2 cellular contexts compared by ENCODE assay signal in the genomic region with DNA sequence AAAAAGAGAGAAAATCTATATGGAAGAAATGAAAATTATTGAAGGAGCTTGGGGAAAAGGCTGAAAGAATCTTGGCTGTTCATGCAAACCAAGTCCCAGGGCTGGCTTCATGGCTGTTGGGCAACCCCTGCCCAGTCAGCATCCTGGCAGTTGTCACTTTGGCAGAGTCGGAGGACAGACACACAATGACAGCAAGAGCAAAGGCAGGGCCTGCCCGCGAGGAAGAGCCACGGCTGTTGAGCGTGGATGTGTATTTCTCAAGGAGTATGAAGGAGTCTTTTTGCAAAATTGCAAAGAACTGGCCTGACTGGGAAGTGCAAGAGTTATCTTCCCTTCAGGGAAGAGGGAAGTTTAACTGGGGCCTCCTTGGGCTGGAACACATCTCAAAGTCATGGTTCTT.
TF ChIP-seq lines count a peak whose summit lies in the region.

No MANE protein-coding gene starts in this region.

TF ChIP-seq in SK-N-SH, 30 proteins besides CTCF, POLR2A, EP300 and RAD21:
- TF ChIP-seq, protein P1, sequence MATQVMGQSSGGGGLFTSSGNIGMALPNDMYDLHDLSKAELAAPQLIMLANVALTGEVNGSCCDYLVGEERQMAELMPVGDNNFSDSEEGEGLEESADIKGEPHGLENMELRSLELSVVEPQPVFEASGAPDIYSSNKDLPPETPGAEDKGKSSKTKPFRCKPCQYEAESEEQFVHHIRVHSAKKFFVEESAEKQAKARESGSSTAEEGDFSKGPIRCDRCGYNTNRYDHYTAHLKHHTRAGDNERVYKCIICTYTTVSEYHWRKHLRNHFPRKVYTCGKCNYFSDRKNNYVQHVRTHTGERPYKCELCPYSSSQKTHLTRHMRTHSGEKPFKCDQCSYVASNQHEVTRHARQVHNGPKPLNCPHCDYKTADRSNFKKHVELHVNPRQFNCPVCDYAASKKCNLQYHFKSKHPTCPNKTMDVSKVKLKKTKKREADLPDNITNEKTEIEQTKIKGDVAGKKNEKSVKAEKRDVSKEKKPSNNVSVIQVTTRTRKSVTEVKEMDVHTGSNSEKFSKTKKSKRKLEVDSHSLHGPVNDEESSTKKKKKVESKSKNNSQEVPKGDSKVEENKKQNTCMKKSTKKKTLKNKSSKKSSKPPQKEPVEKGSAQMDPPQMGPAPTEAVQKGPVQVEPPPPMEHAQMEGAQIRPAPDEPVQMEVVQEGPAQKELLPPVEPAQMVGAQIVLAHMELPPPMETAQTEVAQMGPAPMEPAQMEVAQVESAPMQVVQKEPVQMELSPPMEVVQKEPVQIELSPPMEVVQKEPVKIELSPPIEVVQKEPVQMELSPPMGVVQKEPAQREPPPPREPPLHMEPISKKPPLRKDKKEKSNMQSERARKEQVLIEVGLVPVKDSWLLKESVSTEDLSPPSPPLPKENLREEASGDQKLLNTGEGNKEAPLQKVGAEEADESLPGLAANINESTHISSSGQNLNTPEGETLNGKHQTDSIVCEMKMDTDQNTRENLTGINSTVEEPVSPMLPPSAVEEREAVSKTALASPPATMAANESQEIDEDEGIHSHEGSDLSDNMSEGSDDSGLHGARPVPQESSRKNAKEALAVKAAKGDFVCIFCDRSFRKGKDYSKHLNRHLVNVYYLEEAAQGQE (IDR thresholded peaks at IDR 0.05; ENCODE audit: low read depth, low read length) = no peak
- TF ChIP-seq FOXJ3 (CRISPR knock-in tag; IDR thresholded peaks at IDR 0.05) (no peak), TEAD4 (IDR thresholded peaks at IDR 0.05; ENCODE audit: borderline replicate concordance, insufficient read depth) (no peak), CHD2 (IDR thresholded peaks at IDR 0.05; ENCODE audit: low read length, partially characterized antibody) (no peak), NFIC (IDR thresholded peaks at IDR 0.05; ENCODE audit: borderline replicate concordance) (no peak), TCF12 (IDR thresholded peaks at IDR 0.05) (no peak), MEF2A (IDR thresholded peaks at IDR 0.05; ENCODE audit: borderline replicate concordance, low read depth) (no peak)
- TF ChIP-seq, protein P2, sequence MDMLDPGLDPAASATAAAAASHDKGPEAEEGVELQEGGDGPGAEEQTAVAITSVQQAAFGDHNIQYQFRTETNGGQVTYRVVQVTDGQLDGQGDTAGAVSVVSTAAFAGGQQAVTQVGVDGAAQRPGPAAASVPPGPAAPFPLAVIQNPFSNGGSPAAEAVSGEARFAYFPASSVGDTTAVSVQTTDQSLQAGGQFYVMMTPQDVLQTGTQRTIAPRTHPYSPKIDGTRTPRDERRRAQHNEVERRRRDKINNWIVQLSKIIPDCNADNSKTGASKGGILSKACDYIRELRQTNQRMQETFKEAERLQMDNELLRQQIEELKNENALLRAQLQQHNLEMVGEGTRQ (IDR thresholded peaks at IDR 0.05; ENCODE audit: borderline replicate concordance, low read depth, low read length) = no peak
- TF ChIP-seq, protein P3, sequence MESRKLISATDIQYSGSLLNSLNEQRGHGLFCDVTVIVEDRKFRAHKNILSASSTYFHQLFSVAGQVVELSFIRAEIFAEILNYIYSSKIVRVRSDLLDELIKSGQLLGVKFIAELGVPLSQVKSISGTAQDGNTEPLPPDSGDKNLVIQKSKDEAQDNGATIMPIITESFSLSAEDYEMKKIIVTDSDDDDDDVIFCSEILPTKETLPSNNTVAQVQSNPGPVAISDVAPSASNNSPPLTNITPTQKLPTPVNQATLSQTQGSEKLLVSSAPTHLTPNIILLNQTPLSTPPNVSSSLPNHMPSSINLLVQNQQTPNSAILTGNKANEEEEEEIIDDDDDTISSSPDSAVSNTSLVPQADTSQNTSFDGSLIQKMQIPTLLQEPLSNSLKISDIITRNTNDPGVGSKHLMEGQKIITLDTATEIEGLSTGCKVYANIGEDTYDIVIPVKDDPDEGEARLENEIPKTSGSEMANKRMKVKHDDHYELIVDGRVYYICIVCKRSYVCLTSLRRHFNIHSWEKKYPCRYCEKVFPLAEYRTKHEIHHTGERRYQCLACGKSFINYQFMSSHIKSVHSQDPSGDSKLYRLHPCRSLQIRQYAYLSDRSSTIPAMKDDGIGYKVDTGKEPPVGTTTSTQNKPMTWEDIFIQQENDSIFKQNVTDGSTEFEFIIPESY (IDR thresholded peaks at IDR 0.05; ENCODE audit: borderline replicate concordance, low read depth) = no peak

TF ChIP-seq in SK-N-SH treated with all-trans-retinoic acid at 6 μM for 48 hours, 23 proteins besides CTCF, POLR2A, EP300 and RAD21 (continued from another document):
- TF ChIP-seq, protein P4, sequence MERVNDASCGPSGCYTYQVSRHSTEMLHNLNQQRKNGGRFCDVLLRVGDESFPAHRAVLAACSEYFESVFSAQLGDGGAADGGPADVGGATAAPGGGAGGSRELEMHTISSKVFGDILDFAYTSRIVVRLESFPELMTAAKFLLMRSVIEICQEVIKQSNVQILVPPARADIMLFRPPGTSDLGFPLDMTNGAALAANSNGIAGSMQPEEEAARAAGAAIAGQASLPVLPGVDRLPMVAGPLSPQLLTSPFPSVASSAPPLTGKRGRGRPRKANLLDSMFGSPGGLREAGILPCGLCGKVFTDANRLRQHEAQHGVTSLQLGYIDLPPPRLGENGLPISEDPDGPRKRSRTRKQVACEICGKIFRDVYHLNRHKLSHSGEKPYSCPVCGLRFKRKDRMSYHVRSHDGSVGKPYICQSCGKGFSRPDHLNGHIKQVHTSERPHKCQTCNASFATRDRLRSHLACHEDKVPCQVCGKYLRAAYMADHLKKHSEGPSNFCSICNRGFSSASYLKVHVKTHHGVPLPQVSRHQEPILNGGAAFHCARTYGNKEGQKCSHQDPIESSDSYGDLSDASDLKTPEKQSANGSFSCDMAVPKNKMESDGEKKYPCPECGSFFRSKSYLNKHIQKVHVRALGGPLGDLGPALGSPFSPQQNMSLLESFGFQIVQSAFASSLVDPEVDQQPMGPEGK (CRISPR knock-in tag; IDR thresholded peaks at IDR 0.05; ENCODE audit: borderline replicate concordance) = no peak
- TF ChIP-seq ARNTL (CRISPR knock-in tag; IDR thresholded peaks at IDR 0.05; ENCODE audit: borderline replicate concordance, low read depth) = no peak
- TF ChIP-seq, protein P5, sequence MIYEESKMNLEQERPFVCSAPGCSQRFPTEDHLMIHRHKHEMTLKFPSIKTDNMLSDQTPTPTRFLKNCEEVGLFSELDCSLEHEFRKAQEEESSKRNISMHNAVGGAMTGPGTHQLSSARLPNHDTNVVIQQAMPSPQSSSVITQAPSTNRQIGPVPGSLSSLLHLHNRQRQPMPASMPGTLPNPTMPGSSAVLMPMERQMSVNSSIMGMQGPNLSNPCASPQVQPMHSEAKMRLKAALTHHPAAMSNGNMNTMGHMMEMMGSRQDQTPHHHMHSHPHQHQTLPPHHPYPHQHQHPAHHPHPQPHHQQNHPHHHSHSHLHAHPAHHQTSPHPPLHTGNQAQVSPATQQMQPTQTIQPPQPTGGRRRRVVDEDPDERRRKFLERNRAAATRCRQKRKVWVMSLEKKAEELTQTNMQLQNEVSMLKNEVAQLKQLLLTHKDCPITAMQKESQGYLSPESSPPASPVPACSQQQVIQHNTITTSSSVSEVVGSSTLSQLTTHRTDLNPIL (CRISPR knock-in tag; IDR thresholded peaks at IDR 0.05; ENCODE audit: low read depth) = no peak
- no peak for TF ChIP-seq ZFP30 (CRISPR knock-in tag; IDR thresholded peaks at IDR 0.05)
- TF ChIP-seq, protein P6, sequence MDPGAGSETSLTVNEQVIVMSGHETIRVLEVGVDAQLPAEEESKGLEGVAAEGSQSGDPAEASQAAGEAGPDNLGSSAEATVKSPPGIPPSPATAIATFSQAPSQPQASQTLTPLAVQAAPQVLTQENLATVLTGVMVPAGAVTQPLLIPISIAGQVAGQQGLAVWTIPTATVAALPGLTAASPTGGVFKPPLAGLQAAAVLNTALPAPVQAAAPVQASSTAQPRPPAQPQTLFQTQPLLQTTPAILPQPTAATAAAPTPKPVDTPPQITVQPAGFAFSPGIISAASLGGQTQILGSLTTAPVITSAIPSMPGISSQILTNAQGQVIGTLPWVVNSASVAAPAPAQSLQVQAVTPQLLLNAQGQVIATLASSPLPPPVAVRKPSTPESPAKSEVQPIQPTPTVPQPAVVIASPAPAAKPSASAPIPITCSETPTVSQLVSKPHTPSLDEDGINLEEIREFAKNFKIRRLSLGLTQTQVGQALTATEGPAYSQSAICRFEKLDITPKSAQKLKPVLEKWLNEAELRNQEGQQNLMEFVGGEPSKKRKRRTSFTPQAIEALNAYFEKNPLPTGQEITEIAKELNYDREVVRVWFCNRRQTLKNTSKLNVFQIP (CRISPR knock-in tag; IDR thresholded peaks at IDR 0.05; ENCODE audit: borderline replicate concordance, low read depth) = no peak
- TF ChIP-seq ZNF70 (CRISPR knock-in tag; IDR thresholded peaks at IDR 0.05) = no peak
- TF ChIP-seq OSR1 (CRISPR knock-in tag; IDR thresholded peaks at IDR 0.05) = no peak
- TF ChIP-seq GLIS3 (CRISPR knock-in tag; IDR thresholded peaks at IDR 0.05) = no peak
- TF ChIP-seq RARB (CRISPR knock-in tag; IDR thresholded peaks at IDR 0.05) = no peak
- no peak for TF ChIP-seq ZC3H10 (CRISPR knock-in tag; IDR thresholded peaks at IDR 0.05)
- TF ChIP-seq ZFP3 (CRISPR knock-in tag; IDR thresholded peaks at IDR 0.05) = no peak
- TF ChIP-seq, protein P7, sequence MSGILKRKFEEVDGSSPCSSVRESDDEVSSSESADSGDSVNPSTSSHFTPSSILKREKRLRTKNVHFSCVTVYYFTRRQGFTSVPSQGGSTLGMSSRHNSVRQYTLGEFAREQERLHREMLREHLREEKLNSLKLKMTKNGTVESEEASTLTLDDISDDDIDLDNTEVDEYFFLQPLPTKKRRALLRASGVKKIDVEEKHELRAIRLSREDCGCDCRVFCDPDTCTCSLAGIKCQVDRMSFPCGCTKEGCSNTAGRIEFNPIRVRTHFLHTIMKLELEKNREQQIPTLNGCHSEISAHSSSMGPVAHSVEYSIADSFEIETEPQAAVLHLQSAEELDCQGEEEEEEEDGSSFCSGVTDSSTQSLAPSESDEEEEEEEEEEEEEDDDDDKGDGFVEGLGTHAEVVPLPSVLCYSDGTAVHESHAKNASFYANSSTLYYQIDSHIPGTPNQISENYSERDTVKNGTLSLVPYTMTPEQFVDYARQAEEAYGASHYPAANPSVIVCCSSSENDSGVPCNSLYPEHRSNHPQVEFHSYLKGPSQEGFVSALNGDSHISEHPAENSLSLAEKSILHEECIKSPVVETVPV (CRISPR knock-in tag; IDR thresholded peaks at IDR 0.05) = no peak
- TF ChIP-seq BACH2 (CRISPR knock-in tag; IDR thresholded peaks at IDR 0.05; ENCODE audit: borderline replicate concordance) = no peak
